32 cellular contexts compared by ENCODE assay signal in genomic region chr2:150085478-150085877, GRCh38.
DNase-seq lines count a peak whose midpoint lies in the region; ATAC-seq, FAIRE-seq and TF ChIP-seq lines count a peak whose summit lies in the region.
"Had no signal": no experiment of that assay in that cellular context is flagged by ENCODE, and none has a peak within 500 bp of the region (broad histone marks: within the 10 kb centered on the region; RNA-seq: fewer than 3 reads in every experiment).

No MANE protein-coding gene starts in this region.

- H2AFZ ChIP-seq in K562 (ENCODE audit: low read depth, low read length): no peak overlapping the region

- no peak overlapping the region for H3K4me3 ChIP-seq in K562
- H3K4me3 ChIP-seq: A549; BLaER1; BLaER1 treated with 17β-estradiol and CSF1 and Interleukin-3, amounts not matched to agents 10 nM and 100 nM had no signal

- no peaks in the 10 kb centered on the region for H3K79me2 ChIP-seq in K562 (ENCODE audit: control insufficient read depth, insufficient read depth, low read length)

- in situ Hi-C loops in K562 (cut with MboI): no loop called here

- no peak overlapping the region for H3K9ac ChIP-seq in K562 (ENCODE audit: insufficient read depth in 1 of 2, low read depth in 2 of 2, low read length in 2 of 2)
- H3K9ac ChIP-seq: BLaER1; BLaER1 treated with 17β-estradiol and CSF1 and Interleukin-3, amounts not matched to agents 10 nM and 100 nM had no signal

- TF ChIP-seq POLR2A in K562 (conservative IDR thresholded peaks at IDR 0.05): no peak

- ATAC-seq in K562: no peak
- ATAC-seq: A549; CD8-positive, alpha-beta T cell had no signal

- CTCF ChIA-PET in K562 (lab: Yijun Ruan, JAX; ENCODE audit: low intra/inter-chr PET ratio): no interaction called here

- no peaks in the 10 kb centered on the region for H3K9me3 ChIP-seq in K562 (replicated peaks; ENCODE audit: control insufficient read depth, insufficient read depth, low read depth, low read length)
- H3K9me3 ChIP-seq: BE2C, BLaER1 had no signal

- intact Hi-C loops in K562 (cut with micrococcal nuclease): no loop called here

- TF ChIP-seq CTCF in K562 (IDR thresholded peaks at IDR 0.05 in 2 of 3, conservative IDR thresholded peaks at IDR 0.05 in 1 of 3; ENCODE audit: insufficient read depth in 2 of 3, low read depth in 1 of 3, low read length in 3 of 3): no peak

- no TSS peak for BruUV-seq in K562 (replicated peaks; lab: Mats Ljungman, UMichigan)

- no peaks in the 10 kb centered on the region for H3K9me1 ChIP-seq in K562 (ENCODE audit: control insufficient read depth, insufficient read depth, low read length)

- no peak overlapping the region for H3K27ac ChIP-seq in K562 (ENCODE audit: extremely low read depth, low read depth, low read length)
- H3K27ac ChIP-seq: 22Rv1; A549; BLaER1; BLaER1 treated with 17β-estradiol and CSF1 and Interleukin-3, amounts not matched to agents 10 nM and 100 nM; C4-2B had no signal

- no peaks in the 10 kb centered on the region for H3K4me1 ChIP-seq in K562 (replicated peaks in 1 of 2; ENCODE audit: control insufficient read depth in 2 of 2, insufficient read depth in 2 of 2, low read length in 2 of 2)
- H3K4me1 ChIP-seq: BE2C had no signal

- TF ChIP-seq EP300 in K562 (IDR thresholded peaks at IDR 0.05; ENCODE audit: low read length): no peak

- H3K27me3 ChIP-seq in K562 (ENCODE audit: control insufficient read depth in 2 of 2, insufficient read depth in 2 of 2, low read length in 2 of 2): no peaks in the 10 kb centered on the region
- H3K27me3 ChIP-seq: BE2C; BLaER1; BLaER1 treated with 17β-estradiol and CSF1 and Interleukin-3, amounts not matched to agents 10 nM and 100 nM had no signal

- FAIRE-seq in A204.1 (lab: Jason Lieb, UNC) (peak; percentile 14), G401.6 (lab: Jason Lieb, UNC) (peak; percentile 64), K562 (lab: Jason Lieb, UNC) (no peak)
- FAIRE-seq: A549, D721Med had no signal

- DNase-seq in K562 (ENCODE audit: extremely low read depth in 1 of 4, low spot score in 3 of 4) (no peak), NCI-H2227 (lab: John Stamatoyannopoulos, UW; ENCODE audit: unreplicated experiment) (no peak)
- no peak for DNase-seq in activated CD4-positive, alpha-beta T cell treated with anti-CD3 and anti-CD28 coated beads for 1 hour
- no peak for DNase-seq in activated CD4-positive, alpha-beta T cell treated with anti-CD3 and anti-CD28 coated beads, Interleukin-2, amount 50 U/mL, for 4 hours
- DNase-seq: 8988T; ACHN; AML-193; BE2C; C1 segment of cervical spinal cord; Caco-2; Calu3; CD4-positive, alpha-beta memory T cell; CD4-positive, alpha-beta T cell; CD4-positive, CD25-positive, alpha-beta regulatory T cell; CD8-positive, alpha-beta memory T cell; CD8-positive, alpha-beta T cell; COR-L47; DMS 273 treated with DMSO at 0.1 percent for 48 hours; DMS153; DMS53; DMS79; DMS79 treated with DMSO at 0.1 percent for 48 hours; DND-41; EL had no signal

- H4K20me1 ChIP-seq in K562 (replicated peaks; ENCODE audit: control insufficient read depth, insufficient read depth, low read length): no peaks in the 10 kb centered on the region
- H4K20me1 ChIP-seq: BLaER1; BLaER1 treated with 17β-estradiol and CSF1 and Interleukin-3, amounts not matched to agents 10 nM and 100 nM had no signal

- POLR2A ChIA-PET in K562 (lab: Yijun Ruan, JAX): interaction anchor here (0.7 kb wide), 1 partner anchor 551 kb away, joined by 3 read pairs; no protein-coding TSS in a partner anchor

- no peak for TF ChIP-seq RAD21 in K562 (CRISPR knock-in tag; conservative IDR thresholded peaks at IDR 0.05 in 1 of 2, IDR thresholded peaks at IDR 0.05 in 1 of 2)

- H3K36me3 ChIP-seq in K562 (ENCODE audit: control insufficient read depth, insufficient read depth, low read length): no peaks in the 10 kb centered on the region
- H3K36me3 ChIP-seq: BE2C; BLaER1; BLaER1 treated with 17β-estradiol and CSF1 and Interleukin-3, amounts not matched to agents 10 nM and 100 nM had no signal

- 7% methylated on average over 2 of the region's 2 CpGs for WGBS in K562 (ENCODE audit: insufficient coverage, low coverage, missing lambda C conversion rate)

- H3K4me2 ChIP-seq in K562 (ENCODE audit: insufficient read depth, low read length): no peak overlapping the region
- H3K4me2 ChIP-seq: A549; BLaER1; BLaER1 treated with 17β-estradiol and CSF1 and Interleukin-3, amounts not matched to agents 10 nM and 100 nM had no signal

TF ChIP-seq in K562, 482 proteins besides CTCF, POLR2A, EP300 and RAD21:
- TF ChIP-seq ZNF324 (CRISPR knock-in tag; IDR thresholded peaks at IDR 0.05) (peak; percentile 97), RBM17 (IDR thresholded peaks at IDR 0.05; ENCODE audit: borderline replicate concordance, low read depth, low read length) (no peak)
